ENCODE assay signal across 26 cellular contexts in genomic region chr3:15452961-15453360, GRCh38.
"Had no signal": no experiment of that assay in that cellular context is flagged by ENCODE, and none has a peak within 500 bp of the region (broad histone marks: within the 10 kb centered on the region; RNA-seq: fewer than 3 reads in every experiment).

No MANE protein-coding gene starts in this region.

- H3K9me3 Mint-ChIP-seq: activated CD4-positive, alpha-beta memory T cell treated with anti-CD3 and anti-CD28 coated beads for 36 hours; activated CD4-positive, alpha-beta T cell treated with anti-CD3 and anti-CD28 coated beads, Interleukin-2, amount 10 ng/mL, durations not matched to agents 24 days and 14 days; activated T-cell treated with anti-CD3 and anti-CD28 coated beads, Interleukin-2, amount 50 U/mL, for 4 hours; activated T-helper 2 cell treated with anti-CD3 and anti-CD28 coated beads, Interferon-gamma antibody, Interleukin-2, Interleukin-4, amounts not matched to agents 10 μg/mL and 5 μg/mL and 100 μg/mL, durations not matched to agents 14 hours and 24 hours and 36 hours; effector memory CD8-positive, alpha-beta T cell; T-cell had no signal

- H3K36me3 Mint-ChIP-seq: activated CD4-positive, alpha-beta memory T cell treated with anti-CD3 and anti-CD28 coated beads for 36 hours had no signal

- H3K4me1 Mint-ChIP-seq: activated CD4-positive, alpha-beta T cell treated with anti-CD3 and anti-CD28 coated beads for 36 hours; T-cell had no signal

- H3K27ac Mint-ChIP-seq: activated CD4-positive, alpha-beta memory T cell treated with anti-CD3 and anti-CD28 coated beads for 36 hours; activated CD4-positive, alpha-beta T cell treated with anti-CD3 and anti-CD28 coated beads for 36 hours; activated CD4-positive, alpha-beta T cell treated with anti-CD3 and anti-CD28 coated beads, Interleukin-2, amount 10 ng/mL, durations not matched to agents 24 days and 14 days; activated CD8-positive, alpha-beta T cell treated with anti-CD3 and anti-CD28 coated beads, Interleukin-2, amount 10 ng/mL, durations not matched to agents 7 days and 5 days; activated naive CD8-positive, alpha-beta T cell; activated T-helper 2 cell treated with anti-CD3 and anti-CD28 coated beads, Interferon-gamma antibody, Interleukin-2, Interleukin-4, amounts not matched to agents 10 μg/mL and 5 μg/mL and 100 μg/mL, durations not matched to agents 14 hours and 24 hours and 36 hours; T-cell had no signal

- DNase-seq: activated CD4-positive, alpha-beta memory T cell treated with anti-CD3 and anti-CD28 coated beads for 36 hours; activated CD4-positive, alpha-beta T cell treated with anti-CD3 and anti-CD28 coated beads for 36 hours; activated CD4-positive, alpha-beta T cell treated with anti-CD3 and anti-CD28 coated beads, Interleukin-2, amount 10 ng/mL, durations not matched to agents 24 days and 14 days; activated CD4-positive, CD25-positive, alpha-beta regulatory T cell; activated CD4-positive, CD25-positive, alpha-beta regulatory T cell treated with anti-CD3 and anti-CD28 coated beads, Interleukin-2, amount 50 U/mL, for 72 hours; activated CD8-positive, alpha-beta T cell treated with anti-CD3 and anti-CD28 coated beads, Interleukin-2, amount 10 ng/mL, durations not matched to agents 7 days and 5 days; activated gamma-delta T cell; activated naive CD4-positive, alpha-beta T cell; activated naive CD4-positive, alpha-beta T cell treated with anti-CD3 and anti-CD28 coated beads, Interleukin-2, amount 50 U/mL, for 16 hours; activated T-cell treated with anti-CD3 and anti-CD28 coated beads, Interleukin-2, amount 50 U/mL, for 4 hours; amniotic stem cell; anterior cingulate cortex; brain microvascular endothelial cell; cortex of kidney; dermis blood vessel endothelial cell; effector CD4-positive, alpha-beta T cell; effector memory CD8-positive, alpha-beta T cell; erythroblast; foreskin keratinocyte; glutamatergic neuron; SW 1271; T-cell; T-helper 2 cell had no signal

- H3K4me3 Mint-ChIP-seq: activated CD4-positive, alpha-beta memory T cell treated with anti-CD3 and anti-CD28 coated beads for 36 hours; activated CD4-positive, alpha-beta T cell treated with anti-CD3 and anti-CD28 coated beads for 36 hours; activated CD4-positive, alpha-beta T cell treated with anti-CD3 and anti-CD28 coated beads, Interleukin-2, amount 10 ng/mL, durations not matched to agents 24 days and 14 days; activated CD8-positive, alpha-beta T cell treated with anti-CD3 and anti-CD28 coated beads, Interleukin-2, amount 10 ng/mL, durations not matched to agents 7 days and 5 days; activated naive CD8-positive, alpha-beta T cell; activated T-cell treated with anti-CD3 and anti-CD28 coated beads, Interleukin-2, amount 50 U/mL, for 4 hours; central memory CD8-positive, alpha-beta T cell; effector memory CD8-positive, alpha-beta T cell; T-cell had no signal

- H3K27me3 Mint-ChIP-seq: activated CD4-positive, alpha-beta memory T cell treated with anti-CD3 and anti-CD28 coated beads for 36 hours; activated CD4-positive, alpha-beta T cell treated with anti-CD3 and anti-CD28 coated beads for 36 hours; activated CD4-positive, alpha-beta T cell treated with anti-CD3 and anti-CD28 coated beads, Interleukin-2, amount 10 ng/mL, durations not matched to agents 24 days and 14 days; activated naive CD8-positive, alpha-beta T cell; central memory CD8-positive, alpha-beta T cell; effector memory CD8-positive, alpha-beta T cell; T-cell had no signal

- ATAC-seq: activated CD4-positive, alpha-beta T cell treated with anti-CD3 and anti-CD28 coated beads for 36 hours; activated CD8-positive, alpha-beta T cell treated with anti-CD3 and anti-CD28 coated beads, Interleukin-2, amount 10 ng/mL, durations not matched to agents 7 days and 5 days; activated T-cell treated with anti-CD3 and anti-CD28 coated beads, Interleukin-2, amount 50 U/mL, for 4 hours; effector memory CD8-positive, alpha-beta T cell; foreskin keratinocyte; T-cell had no signal
